ENCODE assay signal across 17 cellular contexts in genomic region chr18:13245481-13246000, GRCh38. TPM values are rescaled to one million over a fixed set of nuclear protein-coding genes. Genes with fewer than 3 reads are reported as not detected.
DNase-seq lines count a peak whose midpoint lies in the region; ATAC-seq and TF ChIP-seq lines count a peak whose summit lies in the region.
"Had no signal": no experiment of that assay in that cellular context is flagged by ENCODE, and none has a peak within 500 bp of the region (broad histone marks: within the 10 kb centered on the region; RNA-seq: fewer than 3 reads in every experiment).

No MANE protein-coding gene starts in this region.

- peak overlapping the region; percentile 83 for H2AK5ac ChIP-seq in neuronal stem cell (ENCODE audit: low read depth, low read length)

- no peak overlapping the region for H3K27ac Mint-ChIP-seq in Caco-2 (ENCODE audit: unreplicated experiment)
- H3K27ac Mint-ChIP-seq: activated CD4-positive, alpha-beta T cell treated with anti-CD3 and anti-CD28 coated beads, Interleukin-2, amount 10 ng/mL, durations not matched to agents 24 days and 14 days; CD8-positive, alpha-beta memory T cell had no signal

- no peak overlapping the region for H3K4me3 ChIP-seq in H7 (ENCODE audit: insufficient read depth, low read depth, low read length)
- H3K4me3 ChIP-seq in neuronal stem cell (ENCODE audit: low read length in 2 of 2): no peak overlapping the region
- no peak overlapping the region for H3K4me3 ChIP-seq in Caco-2 (ENCODE audit: low read depth, low read length)
- H3K4me3 ChIP-seq: pancreas had no signal

- no peaks in the 10 kb centered on the region for H3K36me3 Mint-ChIP-seq in Caco-2 (ENCODE audit: insufficient read depth, unreplicated experiment)
- H3K36me3 Mint-ChIP-seq: CD8-positive, alpha-beta memory T cell had no signal

- no peak overlapping the region for H4K8ac ChIP-seq in neuronal stem cell (ENCODE audit: low read depth, low read length)

- H2BK120ac ChIP-seq in neuronal stem cell (ENCODE audit: low read depth, low read length): no peak overlapping the region

- H3K18ac ChIP-seq in neuronal stem cell (ENCODE audit: low read length): peak overlapping the region; percentile 31

- H3K27me3 ChIP-seq in H7 (ENCODE audit: control insufficient read depth, insufficient read depth, low read length) (no peaks in the 10 kb centered on the region), neuronal stem cell (ENCODE audit: control insufficient read depth in 3 of 3, insufficient read depth in 3 of 3, low read depth in 1 of 3, low read length in 3 of 3) (no peaks in the 10 kb centered on the region), Caco-2 (replicated peaks; ENCODE audit: control insufficient read depth, insufficient read depth, low read length) (no peaks in the 10 kb centered on the region)
- H3K27me3 ChIP-seq: pancreas had no signal

- no peak overlapping the region for H3K27ac ChIP-seq in neuronal stem cell (replicated peaks; ENCODE audit: low read length)
- H3K27ac ChIP-seq: pancreas had no signal

- H2BK12ac ChIP-seq in neuronal stem cell (ENCODE audit: low read length): no peak overlapping the region

- no peak for ATAC-seq in HG02885 (IDR thresholded peaks at IDR 0.05; ENCODE audit: poor library complexity, unreplicated experiment)
- ATAC-seq: PC-3 had no signal

- no peak overlapping the region for H3K4me2 ChIP-seq in neuronal stem cell (ENCODE audit: insufficient read depth, low read length, poor library complexity, severe bottlenecking)
- H3K4me2 ChIP-seq: SK-N-SH had no signal

- H3K4me1 ChIP-seq in neuronal stem cell (ENCODE audit: control insufficient read depth in 2 of 2, insufficient read depth in 1 of 2, low read depth in 1 of 2, low read length in 2 of 2) (peaks cover 0 to 2% of the 10 kb centered on the region in 2 donors), Caco-2 (no peaks in the 10 kb centered on the region)
- H3K4me1 ChIP-seq: pancreas had no signal

- H3K14ac ChIP-seq in neuronal stem cell (ENCODE audit: low read length): no peak overlapping the region

- TF ChIP-seq CTCF in Caco-2 (IDR thresholded peaks at IDR 0.05; ENCODE audit: insufficient read depth in 1 of 2, low read depth in 1 of 2, low read length in 1 of 2, severe bottlenecking in 1 of 2, unreplicated experiment in 1 of 2): no peak

- H3K9me3 ChIP-seq in neuronal stem cell (replicated peaks in 1 of 2; ENCODE audit: control insufficient read depth in 2 of 2, insufficient read depth in 1 of 2, low read depth in 1 of 2, low read length in 2 of 2) (peaks cover 0 to 4% of the 10 kb centered on the region in 2 donors), Caco-2 (no peaks in the 10 kb centered on the region)
- H3K9me3 ChIP-seq: pancreas, SK-N-SH had no signal

- CTCF ChIA-PET in Caco-2 (lab: Charles Lee): no interaction called here

- H3K23ac ChIP-seq in neuronal stem cell (ENCODE audit: low read depth, low read length, poor library complexity): no peak overlapping the region

- DNase-seq in NCI-H524 (lab: John Stamatoyannopoulos, UW): peak; percentile 9 to 55
- DNase-seq in NCI-H524 treated with DMSO at 0.1 percent for 48 hours (lab: John Stamatoyannopoulos, UW): no peak
- peak; percentile 43 for DNase-seq in H7
- DNase-seq in NCI-H774 (lab: John Stamatoyannopoulos, UW): peak; percentile 74
- DNase-seq in neuronal stem cell (ENCODE audit: low spot score): no peak
- no peak for DNase-seq in NCI-H446 (lab: John Stamatoyannopoulos, UW)
- DNase-seq in Caco-2: no peak
- DNase-seq: activated CD4-positive, alpha-beta T cell treated with anti-CD3 and anti-CD28 coated beads, Interleukin-2, amount 10 ng/mL, durations not matched to agents 24 days and 14 days; amygdala; CD8-positive, alpha-beta memory T cell; effector CD4-positive, alpha-beta T cell; pancreas; PC-3; SK-N-SH; stimulated activated CD4-positive, alpha-beta T cell treated with anti-CD3 and anti-CD28 coated beads, Interleukin-2, amount 100 ng/mL, for 48 hours had no signal

- H4K91ac ChIP-seq in neuronal stem cell (ENCODE audit: low read depth, low read length, poor library complexity): no peak overlapping the region

- no peak overlapping the region for H3K4me3 Mint-ChIP-seq in Caco-2 (ENCODE audit: unreplicated experiment)
- H3K4me3 Mint-ChIP-seq: activated CD4-positive, alpha-beta T cell treated with anti-CD3 and anti-CD28 coated beads, Interleukin-2, amount 10 ng/mL, durations not matched to agents 24 days and 14 days; CD8-positive, alpha-beta memory T cell had no signal

- peaks cover 16% of the 10 kb centered on the region for H3K27me3 Mint-ChIP-seq in Caco-2 (ENCODE audit: insufficient read depth, unreplicated experiment)
- H3K27me3 Mint-ChIP-seq: activated CD4-positive, alpha-beta T cell treated with anti-CD3 and anti-CD28 coated beads, Interleukin-2, amount 10 ng/mL, durations not matched to agents 24 days and 14 days; CD8-positive, alpha-beta memory T cell had no signal

- no CpG with 5 or more reads among the region's 6 CpGs for WGBS in neuronal stem cell (ENCODE audit: extremely low coverage in 2 of 2, insufficient read length in 2 of 2, insufficient replicate concordance in 1 of 2), 2 donors

- no TSS peak for BruUV-seq in Caco-2 (replicated peaks; lab: Mats Ljungman, UMichigan)

- no peak overlapping the region for H2AFZ ChIP-seq in neuronal stem cell (ENCODE audit: low read length)

- no peak overlapping the region for H3K4ac ChIP-seq in neuronal stem cell (ENCODE audit: low read length)

- H3K36me3 ChIP-seq in H7 (replicated peaks; ENCODE audit: control insufficient read depth, insufficient read depth, low read length): no peaks in the 10 kb centered on the region
- H3K36me3 ChIP-seq in neuronal stem cell (replicated peaks in 1 of 2; ENCODE audit: control insufficient read depth in 2 of 2, insufficient read depth in 2 of 2, low read length in 2 of 2): no peaks in the 10 kb centered on the region
- no peaks in the 10 kb centered on the region for H3K36me3 ChIP-seq in Caco-2 (ENCODE audit: control insufficient read depth, insufficient read depth, low read length)
- H3K36me3 ChIP-seq: pancreas had no signal

- peak overlapping the region; percentile 93 for H2BK15ac ChIP-seq in neuronal stem cell (ENCODE audit: low read length)

- H2BK5ac ChIP-seq in neuronal stem cell (ENCODE audit: low read length): no peak overlapping the region

- peaks cover 13% of the 10 kb centered on the region for H3K9me3 Mint-ChIP-seq in Caco-2 (ENCODE audit: unreplicated experiment)

- intact Hi-C loops in Caco-2 (cut with micrococcal nuclease; ENCODE audit: unreplicated experiment): no loop called here

- POLR2A ChIA-PET in Caco-2 (lab: Charles Lee): no interaction called here

- H3K9ac ChIP-seq in neuronal stem cell (ENCODE audit: low read depth, low read length, poor library complexity): no peak overlapping the region
- H3K9ac ChIP-seq: SK-N-SH had no signal

- no peaks in the 10 kb centered on the region for H3K79me1 ChIP-seq in neuronal stem cell (ENCODE audit: low read depth, low read length)

- no peaks in the 10 kb centered on the region for H3K4me1 Mint-ChIP-seq in Caco-2 (ENCODE audit: low read depth, unreplicated experiment)
- H3K4me1 Mint-ChIP-seq: activated CD4-positive, alpha-beta T cell treated with anti-CD3 and anti-CD28 coated beads, Interleukin-2, amount 10 ng/mL, durations not matched to agents 24 days and 14 days; CD8-positive, alpha-beta memory T cell had no signal

RNA-seq across cellular contexts. Expression of gene LDLRAD4, which starts 27.0 kb away (rescaled TPM):
- 21.0 and 23.9 TPM in 2 replicates for total RNA-seq in H7 (2014; rRNA removed; shearing (Covaris generic))
- 1.5 TPM for polyA plus RNA-seq in neuronal stem cell (2013, experiment 1 of 2)
- polyA plus RNA-seq in neuronal stem cell (2013, experiment 2 of 2): 1.1 TPM
- total RNA-seq in Caco-2 (2022): 1.2 and 1.5 TPM in 2 replicates
- total RNA-seq: NCI-H460, PC-3 had no signal

Comparison
In these comparisons a context has a peak if more than half of its experiments do, and no peak if none do; other contexts are left out.
1. DNase-seq: peak in NCI-H524 (2 of 2), H7 (single experiment) and NCI-H774 (single experiment); none in NCI-H524 treated with DMSO at 0.1 percent for 48 hours (single experiment), neuronal stem cell (single experiment), NCI-H446 (0 of 2) and Caco-2 (0 of 2).